ENCODE assay signal across 30 cellular contexts in genomic region chr1:117010310-117010969, GRCh38. TPM values are rescaled to one million over a fixed set of nuclear protein-coding genes. Genes with fewer than 3 reads are reported as not detected.
"Had no signal": no experiment of that assay in that cellular context is flagged by ENCODE, and none has a peak within 500 bp of the region (broad histone marks: within the 10 kb centered on the region; RNA-seq: fewer than 3 reads in every experiment).

No MANE protein-coding gene starts in this region.

- H3K4me3 Mint-ChIP-seq: activated CD4-positive, alpha-beta memory T cell treated with anti-CD3 and anti-CD28 coated beads, Interleukin-2, amount 10 ng/mL, durations not matched to agents 7 days and 5 days; activated CD4-positive, alpha-beta T cell treated with anti-CD3 and anti-CD28 coated beads, Interleukin-2, amount 10 ng/mL, durations not matched to agents 24 days and 14 days; activated CD8-positive, alpha-beta memory T cell treated with anti-CD3 and anti-CD28 coated beads, Interleukin-2, amount 10 ng/mL, durations not matched to agents 7 days and 5 days; activated naive CD8-positive, alpha-beta T cell treated with anti-CD3 and anti-CD28 coated beads, Interleukin-2, amount 50 U/mL, for 24 hours; mesothelial cell of epicardium; naive B cell; neural crest cell; stimulated activated effector memory CD8-positive, alpha-beta T cell treated with anti-CD3 and anti-CD28 coated beads, Interleukin-12 subunit alpha, Interleukin-12 subunit beta, amount 100 ng/mL, for 72 hours; type B pancreatic cell had no signal

- H3K27ac ChIP-seq: parathyroid adenoma, psoas muscle, sigmoid colon, uterus had no signal

- FAIRE-seq: endothelial cell of umbilical vein, kidney, small intestine, TTC549 had no signal

- DNase-seq: activated CD4-positive, alpha-beta memory T cell treated with anti-CD3 and anti-CD28 coated beads, Interleukin-2, amount 10 ng/mL, durations not matched to agents 7 days and 5 days; activated CD4-positive, alpha-beta T cell treated with anti-CD3 and anti-CD28 coated beads, Interleukin-2, amount 10 ng/mL, durations not matched to agents 24 days and 14 days; activated CD4-positive, CD25-positive, alpha-beta regulatory T cell treated with anti-CD3 and anti-CD28 coated beads, Interleukin-2, amount 50 U/mL, for 72 hours; activated CD8-positive, alpha-beta memory T cell treated with anti-CD3 and anti-CD28 coated beads, Interleukin-2, amount 10 ng/mL, durations not matched to agents 7 days and 5 days; activated effector memory CD4-positive, alpha-beta T cell treated with Interleukin-2 at 50 U/mL for 16 hours; activated naive CD4-positive, alpha-beta T cell treated with Interleukin-2 at 50 U/mL for 16 hours; activated naive CD8-positive, alpha-beta T cell treated with anti-CD3 and anti-CD28 coated beads, Interleukin-2, amount 50 U/mL, for 24 hours; amygdala; caudate nucleus; head of caudate nucleus; hippocampal formation; kidney; left colon; mammary epithelial cell; naive B cell; occipital lobe; psoas muscle; sigmoid colon; small intestine; stimulated activated CD4-positive, alpha-beta T cell treated with anti-CD3 and anti-CD28 coated beads, Interleukin-4, amount 100 ng/mL, for 24 hours; uterus had no signal

- H3K9me3 Mint-ChIP-seq: activated CD4-positive, alpha-beta memory T cell treated with anti-CD3 and anti-CD28 coated beads, Interleukin-2, amount 10 ng/mL, durations not matched to agents 7 days and 5 days; activated naive CD8-positive, alpha-beta T cell treated with anti-CD3 and anti-CD28 coated beads, Interleukin-2, amount 50 U/mL, for 24 hours; mesothelial cell of epicardium; naive B cell; neural crest cell; stimulated activated effector memory CD8-positive, alpha-beta T cell treated with anti-CD3 and anti-CD28 coated beads, Interleukin-12 subunit alpha, Interleukin-12 subunit beta, amount 100 ng/mL, for 72 hours; stimulated activated naive CD8-positive, alpha-beta T cell treated with anti-CD3 and anti-CD28 coated beads, Interleukin-15, Interleukin-2, amounts not matched to agents 100 ng/mL and 50 ng/mL, for 24 hours; type B pancreatic cell had no signal

- ATAC-seq: activated CD8-positive, alpha-beta memory T cell treated with anti-CD3 and anti-CD28 coated beads, Interleukin-2, amount 10 ng/mL, durations not matched to agents 7 days and 5 days; activated naive CD8-positive, alpha-beta T cell treated with anti-CD3 and anti-CD28 coated beads, Interleukin-2, amount 50 U/mL, for 24 hours; left colon; psoas muscle; stimulated activated effector memory CD8-positive, alpha-beta T cell treated with anti-CD3 and anti-CD28 coated beads, Interleukin-12 subunit alpha, Interleukin-12 subunit beta, amount 100 ng/mL, for 72 hours had no signal

- H3K27me3 Mint-ChIP-seq: activated naive CD8-positive, alpha-beta T cell treated with anti-CD3 and anti-CD28 coated beads, Interleukin-2, amount 50 U/mL, for 24 hours; naive B cell; stimulated activated naive CD8-positive, alpha-beta T cell treated with anti-CD3 and anti-CD28 coated beads, Interleukin-15, Interleukin-2, amounts not matched to agents 100 ng/mL and 50 ng/mL, for 24 hours; type B pancreatic cell had no signal

- H3K4me1 Mint-ChIP-seq: naive B cell; neural crest cell; stimulated activated effector memory CD8-positive, alpha-beta T cell treated with anti-CD3 and anti-CD28 coated beads, Interleukin-12 subunit alpha, Interleukin-12 subunit beta, amount 100 ng/mL, for 72 hours had no signal

- H3K27ac Mint-ChIP-seq: activated CD4-positive, alpha-beta memory T cell treated with anti-CD3 and anti-CD28 coated beads, Interleukin-2, amount 10 ng/mL, durations not matched to agents 7 days and 5 days; activated CD4-positive, alpha-beta T cell treated with anti-CD3 and anti-CD28 coated beads, Interleukin-2, amount 10 ng/mL, durations not matched to agents 24 days and 14 days; activated naive CD8-positive, alpha-beta T cell treated with anti-CD3 and anti-CD28 coated beads, Interleukin-2, amount 50 U/mL, for 24 hours; mesothelial cell of epicardium; naive B cell; stimulated activated effector memory CD8-positive, alpha-beta T cell treated with anti-CD3 and anti-CD28 coated beads, Interleukin-12 subunit alpha, Interleukin-12 subunit beta, amount 100 ng/mL, for 72 hours; type B pancreatic cell had no signal

- H3K36me3 Mint-ChIP-seq: activated CD8-positive, alpha-beta memory T cell treated with anti-CD3 and anti-CD28 coated beads, Interleukin-2, amount 10 ng/mL, durations not matched to agents 7 days and 5 days; naive B cell; stimulated activated effector memory CD8-positive, alpha-beta T cell treated with anti-CD3 and anti-CD28 coated beads, Interleukin-12 subunit alpha, Interleukin-12 subunit beta, amount 100 ng/mL, for 72 hours; type B pancreatic cell had no signal

RNA-seq across cellular contexts. Expression of gene CD101, which starts 8.9 kb away (rescaled TPM):
- polyA plus RNA-seq: fibroblast of lung had no signal
